ENCODE assay signal across 20 cellular contexts in genomic region chr2:128997166-128997866, GRCh38.
DNase-seq lines count a peak whose midpoint lies in the region; ATAC-seq and TF ChIP-seq lines count a peak whose summit lies in the region.
"Had no signal": no experiment of that assay in that cellular context is flagged by ENCODE, and none has a peak within 500 bp of the region (broad histone marks: within the 10 kb centered on the region; RNA-seq: fewer than 3 reads in every experiment).

No MANE protein-coding gene starts in this region.

- H3K36me3 ChIP-seq in right atrium auricular region: no peaks in the 10 kb centered on the region
- H3K36me3 ChIP-seq in upper lobe of left lung: no peaks in the 10 kb centered on the region
- H3K36me3 ChIP-seq in vagina: no peaks in the 10 kb centered on the region
- H3K36me3 ChIP-seq: BLaER1 treated with 17β-estradiol and CSF1 and Interleukin-3, amounts not matched to agents 10 nM and 100 nM had no signal

- H3K4me1 ChIP-seq in right atrium auricular region (no peaks in the 10 kb centered on the region), upper lobe of left lung (no peaks in the 10 kb centered on the region), vagina (no peaks in the 10 kb centered on the region)
- H3K4me1 ChIP-seq: A549; BLaER1 treated with 17β-estradiol and CSF1 and Interleukin-3, amounts not matched to agents 10 nM and 100 nM; Caco-2 had no signal

- intact Hi-C loops in Right ventricle myocardium superior (cut with DNase I): no loop called here
- intact Hi-C loops in vagina (cut with DNase I): no loop called here

- H3K9me3 ChIP-seq in right atrium auricular region (no peaks in the 10 kb centered on the region), upper lobe of left lung (no peaks in the 10 kb centered on the region), vagina (no peaks in the 10 kb centered on the region)
- H3K9me3 ChIP-seq: A549, Caco-2 had no signal

- DNase-seq in right atrium auricular region (ENCODE audit: low spot score): peak; percentile 50
- no peak for DNase-seq in Right ventricle myocardium superior
- DNase-seq in nephron progenitor cell: no peak
- DNase-seq in upper lobe of left lung: no peak
- DNase-seq in vagina (ENCODE audit: extremely low spot score in 2 of 2): peak; percentile 60 to 74
- no peak for DNase-seq in stimulated activated CD4-positive, alpha-beta T cell treated with anti-CD3 and anti-CD28 coated beads, Interleukin-2, amount 100 ng/mL, for 48 hours
- DNase-seq in NCI-H748 treated with DMSO at 0.1 percent for 48 hours (lab: John Stamatoyannopoulos, UW): no peak
- DNase-seq in NCI-H510A (lab: John Stamatoyannopoulos, UW): no peak
- DNase-seq: AML-193; Caco-2; Calu3; CD4-positive, alpha-beta T cell; DMS79 treated with DMSO at 0.1 percent for 48 hours; GF-D8 had no signal

- 59 to 73% methylated on average over 5 of the region's 5 CpGs for WGBS in upper lobe of left lung, 2 donors

- no peak for TF ChIP-seq CTCF in right atrium auricular region (IDR thresholded peaks at IDR 0.05)
- TF ChIP-seq CTCF in nephron progenitor cell (IDR thresholded peaks at IDR 0.05): no peak
- no peak for TF ChIP-seq CTCF in upper lobe of left lung (IDR thresholded peaks at IDR 0.05)
- no peak for TF ChIP-seq CTCF in vagina (IDR thresholded peaks at IDR 0.05)

- no peak for TF ChIP-seq POLR2A in upper lobe of left lung (IDR thresholded peaks at IDR 0.05)
- TF ChIP-seq POLR2A in vagina (IDR thresholded peaks at IDR 0.05): no peak

- H3K27ac ChIP-seq in right atrium auricular region: no peak overlapping the region
- no peak overlapping the region for H3K27ac ChIP-seq in upper lobe of left lung
- H3K27ac ChIP-seq in vagina: no peak overlapping the region
- H3K27ac ChIP-seq: 22Rv1; A549; BLaER1 treated with 17β-estradiol and CSF1 and Interleukin-3, amounts not matched to agents 10 nM and 100 nM; C4-2B had no signal

- no peak overlapping the region for H3K4me3 Mint-ChIP-seq in nephron progenitor cell
- H3K4me3 Mint-ChIP-seq: B cell; CD4-positive, alpha-beta T cell; CD8-positive, alpha-beta T cell had no signal

- H3K36me3 Mint-ChIP-seq in nephron progenitor cell (ENCODE audit: low read depth): no peaks in the 10 kb centered on the region
- H3K36me3 Mint-ChIP-seq: CD8-positive, alpha-beta T cell had no signal

- no peak for TF ChIP-seq EP300 in upper lobe of left lung (IDR thresholded peaks at IDR 0.05)

- H3K4me3 ChIP-seq in right atrium auricular region (no peak overlapping the region), upper lobe of left lung (no peak overlapping the region), vagina (no peak overlapping the region)
- H3K4me3 ChIP-seq: A549; BLaER1 treated with 17β-estradiol and CSF1 and Interleukin-3, amounts not matched to agents 10 nM and 100 nM had no signal

- ATAC-seq in Right ventricle myocardium superior (ENCODE audit: poor library complexity) (no peak), upper lobe of left lung (ENCODE audit: low FRiP score in 2 of 2) (peak; percentile 16 to 49)
- ATAC-seq: A549; CD8-positive, alpha-beta T cell had no signal

- no peaks in the 10 kb centered on the region for H3K4me1 Mint-ChIP-seq in nephron progenitor cell
- H3K4me1 Mint-ChIP-seq: B cell had no signal

- no peaks in the 10 kb centered on the region for H3K9me3 Mint-ChIP-seq in nephron progenitor cell
- H3K9me3 Mint-ChIP-seq: CD4-positive, alpha-beta T cell; CD8-positive, alpha-beta T cell had no signal

- peaks cover 14% of the 10 kb centered on the region for H3K27me3 Mint-ChIP-seq in nephron progenitor cell (ENCODE audit: low read depth, poor library complexity)
- H3K27me3 Mint-ChIP-seq: CD4-positive, alpha-beta T cell had no signal

- H3K27me3 ChIP-seq in right atrium auricular region: no peaks in the 10 kb centered on the region
- no peaks in the 10 kb centered on the region for H3K27me3 ChIP-seq in upper lobe of left lung
- H3K27me3 ChIP-seq in vagina: no peaks in the 10 kb centered on the region
- H3K27me3 ChIP-seq: BLaER1 treated with 17β-estradiol and CSF1 and Interleukin-3, amounts not matched to agents 10 nM and 100 nM had no signal

- H3K27ac Mint-ChIP-seq in nephron progenitor cell: peak overlapping the region; percentile 4
- H3K27ac Mint-ChIP-seq: B cell; CD4-positive, alpha-beta T cell; CD8-positive, alpha-beta T cell had no signal

Comparison
In these comparisons a context has a peak if more than half of its experiments do, and no peak if none do; other contexts are left out.
1. DNase-seq: peak in right atrium auricular region (single experiment) and vagina (2 of 2); none in Right ventricle myocardium superior (single experiment), nephron progenitor cell (single experiment), upper lobe of left lung (0 of 2), stimulated activated CD4-positive, alpha-beta T cell treated with anti-CD3 and anti-CD28 coated beads, Interleukin-2, amount 100 ng/mL, for 48 hours (0 of 2), NCI-H748 treated with DMSO at 0.1 percent for 48 hours (single experiment) and NCI-H510A (single experiment).